In the genomic region with DNA sequence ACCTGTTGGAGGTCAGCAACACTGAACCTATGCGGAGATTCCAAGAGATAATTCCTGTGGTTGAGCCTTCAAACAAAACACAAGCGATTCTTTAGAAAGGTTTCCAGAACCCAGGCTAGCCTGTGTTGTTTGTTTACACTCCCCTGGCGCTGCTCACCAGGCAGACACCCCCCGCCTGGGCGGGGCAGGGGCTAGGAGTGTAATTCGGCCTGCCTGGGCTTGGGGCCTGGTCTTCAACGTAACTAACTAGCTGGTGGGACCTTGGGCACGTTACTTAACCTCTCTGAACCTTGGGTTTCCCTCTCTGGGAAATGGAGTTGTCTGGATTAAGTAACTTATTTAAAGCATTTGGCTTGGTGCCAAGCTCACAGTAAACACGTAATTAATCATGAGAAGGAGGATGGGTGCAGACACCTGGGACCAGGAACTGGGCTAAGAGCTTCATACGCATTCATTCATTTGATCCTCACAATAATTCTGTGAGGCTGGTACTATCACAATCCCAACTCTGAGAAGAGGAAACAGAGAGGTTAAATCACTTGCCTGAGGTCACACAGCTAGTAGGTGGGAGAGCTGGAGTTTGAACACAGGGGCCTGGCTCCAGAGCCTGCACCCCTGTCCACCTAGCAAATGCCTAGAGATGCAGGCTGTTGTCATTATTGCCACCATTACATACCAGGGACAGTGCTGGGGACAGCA, we compare ENCODE assay signal across 9 cellular contexts. TPM values are rescaled to one million over a fixed set of nuclear protein-coding genes. Genes with fewer than 3 reads are reported as not detected.
A peak's percentile ranks its signal among the peaks of the same experiment; 100 is the strongest.
DNase-seq lines count a peak whose midpoint lies in the region; ATAC-seq and TF ChIP-seq lines count a peak whose summit lies in the region.
"Had no signal": no experiment of that assay in that cellular context is flagged by ENCODE, and none has a peak within 500 bp of the region (broad histone marks: within the 10 kb centered on the region; RNA-seq: fewer than 3 reads in every experiment).

No MANE protein-coding gene starts in this region.

- CTCF ChIA-PET in WTC11 (lab: Charles Lee): interaction anchor here (0.8 to 1.4 kb wide), 2 partner anchors 11 to 15 kb away, joined by 4 to 9 read pairs; no protein-coding TSS in a partner anchor

- no peaks in the 10 kb centered on the region; the same call in 1 of the 2 replicates for H3K36me3 Mint-ChIP-seq in WTC11

- no peak for TF ChIP-seq EP300 in Ishikawa (IDR thresholded peaks at IDR 0.05; ENCODE audit: borderline replicate concordance)

- POLR2A ChIA-PET in WTC11 (lab: Charles Lee): no interaction called here

- peaks cover 57% of the 10 kb centered on the region for H3K36me3 ChIP-seq in lower lobe of right lung

- peak overlapping the region; percentile 39 for H3K27ac ChIP-seq in lower lobe of right lung

- TF ChIP-seq RAD21 in Ishikawa (IDR thresholded peaks at IDR 0.05; ENCODE audit: low read depth): no peak

- no peaks in the 10 kb centered on the region; the same call in 1 of the 2 replicates for H3K27me3 Mint-ChIP-seq in WTC11 (ENCODE audit: low read depth)

- no peaks in the 10 kb centered on the region for H3K27me3 ChIP-seq in lower lobe of right lung (ENCODE audit: low read depth)

- ATAC-seq in WTC11 (peak; percentile 12; the same call in 1 of the 2 replicates), lower lobe of right lung (peak; percentile 37 to 49), HG02623 (IDR thresholded peaks at IDR 0.05; ENCODE audit: unreplicated experiment) (no peak), HG03457 (IDR thresholded peaks at IDR 0.05; ENCODE audit: unreplicated experiment) (no peak)

- peaks cover 17% of the 10 kb centered on the region for H3K4me1 ChIP-seq in lower lobe of right lung

- H3K9me3 Mint-ChIP-seq in WTC11: no peaks in the 10 kb centered on the region

- DNase-seq in COLO668 (lab: John Stamatoyannopoulos, UW; ENCODE audit: unreplicated experiment) (peak; percentile 65), WTC11 (ENCODE audit: low spot score) (peak; percentile 39), lower lobe of right lung (no peak), cerebellum (ENCODE audit: low spot score) (no peak)
- no peak for DNase-seq in activated CD4-positive, CD25-positive, alpha-beta regulatory T cell treated with anti-CD3 and anti-CD28 coated beads, Interleukin-2, amount 50 U/mL, for 72 hours
- DNase-seq: activated CD4-positive, alpha-beta T cell treated with anti-CD3 and anti-CD28 coated beads, Interleukin-2, amount 50 U/mL, for 4 hours had no signal

- no peak overlapping the region for H3K4me3 ChIP-seq in lower lobe of right lung

- H3K9me3 ChIP-seq in lower lobe of right lung: no peaks in the 10 kb centered on the region

- peaks cover 23% of the 10 kb centered on the region for H3K4me1 Mint-ChIP-seq in WTC11

- intact Hi-C loops in lower lobe of right lung (cut with DNase I): no loop called here

- no peak for TF ChIP-seq CTCF in WTC11 (IDR thresholded peaks at IDR 0.05)
- no peak for TF ChIP-seq CTCF in lower lobe of right lung (IDR thresholded peaks at IDR 0.05)

- peak overlapping the region; percentile 46; the same call in 1 of the 2 replicates for H3K27ac Mint-ChIP-seq in WTC11

- no peak overlapping the region for H3K4me3 Mint-ChIP-seq in WTC11

TF ChIP-seq in Ishikawa, 13 proteins besides CTCF, POLR2A, EP300 and RAD21:
- TF ChIP-seq EGR1 (IDR thresholded peaks at IDR 0.05) (no peak), NFIC (IDR thresholded peaks at IDR 0.05) (peak; percentile 87)
TF ChIP-seq in Ishikawa: peak in this region for 1.

TF ChIP-seq in WTC11, 78 proteins besides CTCF, POLR2A, EP300 and RAD21:
- TF ChIP-seq, protein P1, sequence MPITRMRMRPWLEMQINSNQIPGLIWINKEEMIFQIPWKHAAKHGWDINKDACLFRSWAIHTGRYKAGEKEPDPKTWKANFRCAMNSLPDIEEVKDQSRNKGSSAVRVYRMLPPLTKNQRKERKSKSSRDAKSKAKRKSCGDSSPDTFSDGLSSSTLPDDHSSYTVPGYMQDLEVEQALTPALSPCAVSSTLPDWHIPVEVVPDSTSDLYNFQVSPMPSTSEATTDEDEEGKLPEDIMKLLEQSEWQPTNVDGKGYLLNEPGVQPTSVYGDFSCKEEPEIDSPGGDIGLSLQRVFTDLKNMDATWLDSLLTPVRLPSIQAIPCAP (CRISPR knock-in tag; IDR thresholded peaks at IDR 0.05): no peak
- no peak for TF ChIP-seq ATF1 (CRISPR knock-in tag; IDR thresholded peaks at IDR 0.05)
- TF ChIP-seq TEAD4 (CRISPR knock-in tag; IDR thresholded peaks at IDR 0.05): no peak
- TF ChIP-seq, protein P2, sequence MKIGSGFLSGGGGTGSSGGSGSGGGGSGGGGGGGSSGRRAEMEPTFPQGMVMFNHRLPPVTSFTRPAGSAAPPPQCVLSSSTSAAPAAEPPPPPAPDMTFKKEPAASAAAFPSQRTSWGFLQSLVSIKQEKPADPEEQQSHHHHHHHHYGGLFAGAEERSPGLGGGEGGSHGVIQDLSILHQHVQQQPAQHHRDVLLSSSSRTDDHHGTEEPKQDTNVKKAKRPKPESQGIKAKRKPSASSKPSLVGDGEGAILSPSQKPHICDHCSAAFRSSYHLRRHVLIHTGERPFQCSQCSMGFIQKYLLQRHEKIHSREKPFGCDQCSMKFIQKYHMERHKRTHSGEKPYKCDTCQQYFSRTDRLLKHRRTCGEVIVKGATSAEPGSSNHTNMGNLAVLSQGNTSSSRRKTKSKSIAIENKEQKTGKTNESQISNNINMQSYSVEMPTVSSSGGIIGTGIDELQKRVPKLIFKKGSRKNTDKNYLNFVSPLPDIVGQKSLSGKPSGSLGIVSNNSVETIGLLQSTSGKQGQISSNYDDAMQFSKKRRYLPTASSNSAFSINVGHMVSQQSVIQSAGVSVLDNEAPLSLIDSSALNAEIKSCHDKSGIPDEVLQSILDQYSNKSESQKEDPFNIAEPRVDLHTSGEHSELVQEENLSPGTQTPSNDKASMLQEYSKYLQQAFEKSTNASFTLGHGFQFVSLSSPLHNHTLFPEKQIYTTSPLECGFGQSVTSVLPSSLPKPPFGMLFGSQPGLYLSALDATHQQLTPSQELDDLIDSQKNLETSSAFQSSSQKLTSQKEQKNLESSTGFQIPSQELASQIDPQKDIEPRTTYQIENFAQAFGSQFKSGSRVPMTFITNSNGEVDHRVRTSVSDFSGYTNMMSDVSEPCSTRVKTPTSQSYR (CRISPR knock-in tag; IDR thresholded peaks at IDR 0.05): no peak
- no peak for TF ChIP-seq FOXP1 (CRISPR knock-in tag; IDR thresholded peaks at IDR 0.05; ENCODE audit: borderline replicate concordance)
- no peak for TF ChIP-seq NFE2L1 (CRISPR knock-in tag; IDR thresholded peaks at IDR 0.05)
- TF ChIP-seq, protein P3, sequence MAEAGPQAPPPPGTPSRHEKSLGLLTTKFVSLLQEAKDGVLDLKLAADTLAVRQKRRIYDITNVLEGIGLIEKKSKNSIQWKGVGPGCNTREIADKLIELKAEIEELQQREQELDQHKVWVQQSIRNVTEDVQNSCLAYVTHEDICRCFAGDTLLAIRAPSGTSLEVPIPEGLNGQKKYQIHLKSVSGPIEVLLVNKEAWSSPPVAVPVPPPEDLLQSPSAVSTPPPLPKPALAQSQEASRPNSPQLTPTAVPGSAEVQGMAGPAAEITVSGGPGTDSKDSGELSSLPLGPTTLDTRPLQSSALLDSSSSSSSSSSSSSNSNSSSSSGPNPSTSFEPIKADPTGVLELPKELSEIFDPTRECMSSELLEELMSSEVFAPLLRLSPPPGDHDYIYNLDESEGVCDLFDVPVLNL (CRISPR knock-in tag; IDR thresholded peaks at IDR 0.05; ENCODE audit: borderline replicate concordance, low read depth): no peak
- TF ChIP-seq, protein P4, sequence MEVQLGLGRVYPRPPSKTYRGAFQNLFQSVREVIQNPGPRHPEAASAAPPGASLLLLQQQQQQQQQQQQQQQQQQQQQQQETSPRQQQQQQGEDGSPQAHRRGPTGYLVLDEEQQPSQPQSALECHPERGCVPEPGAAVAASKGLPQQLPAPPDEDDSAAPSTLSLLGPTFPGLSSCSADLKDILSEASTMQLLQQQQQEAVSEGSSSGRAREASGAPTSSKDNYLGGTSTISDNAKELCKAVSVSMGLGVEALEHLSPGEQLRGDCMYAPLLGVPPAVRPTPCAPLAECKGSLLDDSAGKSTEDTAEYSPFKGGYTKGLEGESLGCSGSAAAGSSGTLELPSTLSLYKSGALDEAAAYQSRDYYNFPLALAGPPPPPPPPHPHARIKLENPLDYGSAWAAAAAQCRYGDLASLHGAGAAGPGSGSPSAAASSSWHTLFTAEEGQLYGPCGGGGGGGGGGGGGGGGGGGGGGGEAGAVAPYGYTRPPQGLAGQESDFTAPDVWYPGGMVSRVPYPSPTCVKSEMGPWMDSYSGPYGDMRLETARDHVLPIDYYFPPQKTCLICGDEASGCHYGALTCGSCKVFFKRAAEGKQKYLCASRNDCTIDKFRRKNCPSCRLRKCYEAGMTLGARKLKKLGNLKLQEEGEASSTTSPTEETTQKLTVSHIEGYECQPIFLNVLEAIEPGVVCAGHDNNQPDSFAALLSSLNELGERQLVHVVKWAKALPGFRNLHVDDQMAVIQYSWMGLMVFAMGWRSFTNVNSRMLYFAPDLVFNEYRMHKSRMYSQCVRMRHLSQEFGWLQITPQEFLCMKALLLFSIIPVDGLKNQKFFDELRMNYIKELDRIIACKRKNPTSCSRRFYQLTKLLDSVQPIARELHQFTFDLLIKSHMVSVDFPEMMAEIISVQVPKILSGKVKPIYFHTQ (CRISPR knock-in tag; IDR thresholded peaks at IDR 0.05): no peak
- TF ChIP-seq ZNF423 (CRISPR knock-in tag; IDR thresholded peaks at IDR 0.05): peak; percentile 86

RNA-seq across cellular contexts. Expression of a gene that starts 7.6 kb away (rescaled TPM):
- total RNA-seq in WTC11 (2021) (12.9 to 16.0 TPM (median 14.8 TPM) in 3 replicates), lower lobe of right lung (71.0 TPM), cerebellum (4.9 TPM)

RNA-seq across cellular contexts. Expression of a gene that starts 50.2 kb away (rescaled TPM):
- total RNA-seq in WTC11 (2021) (15.8 to 19.6 TPM (median 17.2 TPM) in 3 replicates), lower lobe of right lung (69.6 TPM), cerebellum (24.7 TPM)

Comparison
In these comparisons a context has a peak if more than half of its experiments do, and no peak if none do; other contexts are left out.
1. DNase-seq: peak in COLO668 (single experiment) and WTC11 (single experiment); none in lower lobe of right lung (single experiment), cerebellum (single experiment) and activated CD4-positive, CD25-positive, alpha-beta regulatory T cell treated with anti-CD3 and anti-CD28 coated beads, Interleukin-2, amount 50 U/mL, for 72 hours (single experiment).
2. ATAC-seq: peak in WTC11 (single experiment) and lower lobe of right lung (2 of 2); none in HG02623 (single experiment) and HG03457 (single experiment).